1 cellular context compared by ENCODE assay signal in genomic region chr16:66872927-66873684, GRCh38.
TF ChIP-seq lines count a peak whose summit lies in the region.

No MANE protein-coding gene starts in this region.

TF ChIP-seq in K562, 482 proteins besides CTCF, POLR2A, EP300 and RAD21 (continued from another document and continues in another):
- TF ChIP-seq ZNF511 (CRISPR knock-in tag; IDR thresholded peaks at IDR 0.05) (peak; percentile 78), ETV1 (tag; conservative IDR thresholded peaks at IDR 0.05; ENCODE audit: low read depth) (peak; percentile 82), SP2 (IDR thresholded peaks at IDR 0.05; ENCODE audit: extremely low read depth, low read depth, low read length, poor library complexity, severe bottlenecking) (no peak), NBN (IDR thresholded peaks at IDR 0.05; ENCODE audit: low read depth) (peak; percentile 88), USF1 (CRISPR knock-in tag; IDR thresholded peaks at IDR 0.05) (no peak; the same call in 1 of the 2 replicates), MAFK (IDR thresholded peaks at IDR 0.05; ENCODE audit: low read length) (0 out of 2 replicates have a peak, but pooled peaks have one; percentile 42), ZNF408 (CRISPR knock-in tag; IDR thresholded peaks at IDR 0.05; ENCODE audit: low read depth) (no peak), THRAP3 (IDR thresholded peaks at IDR 0.05; ENCODE audit: borderline replicate concordance) (no peak), HMG20B (CRISPR knock-in tag; IDR thresholded peaks at IDR 0.05) (no peak), ADNP (tag; IDR thresholded peaks at IDR 0.05) (0 out of 2 replicates have a peak, but pooled peaks have one; percentile 30), TOE1 (IDR thresholded peaks at IDR 0.05; ENCODE audit: borderline replicate concordance) (peak; percentile 48; the same call in 1 of the 2 replicates), TOE1 (CRISPR knock-in tag; IDR thresholded peaks at IDR 0.05; ENCODE audit: borderline replicate concordance, low read depth) (peak; percentile 62; the same call in 1 of the 2 replicates), CBX1 (IDR thresholded peaks at IDR 0.05; ENCODE audit: low read depth) (peak; percentile 86; the same call in 1 of the 2 replicates), SLC30A9 (CRISPR knock-in tag; IDR thresholded peaks at IDR 0.05) (no peak), NFXL1 (CRISPR knock-in tag; IDR thresholded peaks at IDR 0.05) (no peak), CLOCK (CRISPR knock-in tag; IDR thresholded peaks at IDR 0.05; ENCODE audit: borderline replicate concordance) (no peak), FOXA3 (CRISPR knock-in tag; conservative IDR thresholded peaks at IDR 0.05 in 1 of 2, IDR thresholded peaks at IDR 0.05 in 1 of 2) (no peak), E2F8 (IDR thresholded peaks at IDR 0.05; ENCODE audit: low read depth, partially characterized antibody) (no peak), ZNF282 (CRISPR knock-in tag; IDR thresholded peaks at IDR 0.05) (no peak), ZNF347 (CRISPR knock-in tag; IDR thresholded peaks at IDR 0.05; ENCODE audit: low read depth) (no peak), ILK (tag; IDR thresholded peaks at IDR 0.05; ENCODE audit: borderline replicate concordance, low read depth) (no peak), PHF20 (IDR thresholded peaks at IDR 0.05; ENCODE audit: partially characterized antibody) (peak; percentile 68), ZNF583 (CRISPR knock-in tag; IDR thresholded peaks at IDR 0.05) (no peak), FOXA1 (IDR thresholded peaks at IDR 0.05; ENCODE audit: borderline replicate concordance) (no peak), FUS (optimal IDR thresholded peaks at IDR 0.05; ENCODE audit: low read depth, low read length) (no peak), SETDB1 (IDR thresholded peaks at IDR 0.05; ENCODE audit: low read length) (no peak), GTF2B (IDR thresholded peaks at IDR 0.05; ENCODE audit: extremely low read depth, insufficient read length) (no peak), NRF1 (conservative IDR thresholded peaks at IDR 0.05 in 1 of 2, IDR thresholded peaks at IDR 0.05 in 1 of 2) (peak; percentile 85 to 86), ZNF143 (CRISPR knock-in tag; IDR thresholded peaks at IDR 0.05) (no peak), EGR1 (conservative IDR thresholded peaks at IDR 0.05) (peak; percentile 75), ZBTB12 (CRISPR knock-in tag; IDR thresholded peaks at IDR 0.05) (no peak), NR4A1 (CRISPR knock-in tag; IDR thresholded peaks at IDR 0.05) (no peak), NR4A1 (tag; IDR thresholded peaks at IDR 0.05) (peak; percentile 49; the same call in 1 of the 2 replicates), SRF (CRISPR knock-in tag; IDR thresholded peaks at IDR 0.05) (peak in 1 of 2 experiments; percentile 57; a peak in 1 of 4 replicates), ZNF175 (CRISPR knock-in tag; IDR thresholded peaks at IDR 0.05; ENCODE audit: low read depth) (no peak; the same call in 1 of the 2 replicates), ZNF280B (CRISPR knock-in tag; IDR thresholded peaks at IDR 0.05) (no peak), GABPB2 (CRISPR knock-in tag; conservative IDR thresholded peaks at IDR 0.05) (no peak), DACH1 (IDR thresholded peaks at IDR 0.05; ENCODE audit: partially characterized antibody) (no peak), BRD9 (IDR thresholded peaks at IDR 0.05; ENCODE audit: low read depth, partially characterized antibody) (peak; percentile 54), TRIM25 (IDR thresholded peaks at IDR 0.05; ENCODE audit: borderline replicate concordance) (no peak), ZNF280A (IDR thresholded peaks at IDR 0.05; ENCODE audit: low read depth, partially characterized antibody) (no peak), ZFX (CRISPR knock-in tag; IDR thresholded peaks at IDR 0.05) (peak; percentile 79), ZMIZ1 (IDR thresholded peaks at IDR 0.05; ENCODE audit: low read depth in 2 of 2, low read length in 2 of 2) (no peak), NFRKB (IDR thresholded peaks at IDR 0.05; ENCODE audit: low read depth) (no peak), ZNF589 (CRISPR knock-in tag; IDR thresholded peaks at IDR 0.05; ENCODE audit: low read depth) (peak; percentile 49), HNRNPL (IDR thresholded peaks at IDR 0.05; ENCODE audit: low read depth, low read length) (no peak), CBFB (CRISPR knock-in tag; IDR thresholded peaks at IDR 0.05) (peak; percentile 91), EWSR1 (IDR thresholded peaks at IDR 0.05; ENCODE audit: borderline replicate concordance, low read depth, partially characterized antibody) (no peak)
